In the genomic region with DNA sequence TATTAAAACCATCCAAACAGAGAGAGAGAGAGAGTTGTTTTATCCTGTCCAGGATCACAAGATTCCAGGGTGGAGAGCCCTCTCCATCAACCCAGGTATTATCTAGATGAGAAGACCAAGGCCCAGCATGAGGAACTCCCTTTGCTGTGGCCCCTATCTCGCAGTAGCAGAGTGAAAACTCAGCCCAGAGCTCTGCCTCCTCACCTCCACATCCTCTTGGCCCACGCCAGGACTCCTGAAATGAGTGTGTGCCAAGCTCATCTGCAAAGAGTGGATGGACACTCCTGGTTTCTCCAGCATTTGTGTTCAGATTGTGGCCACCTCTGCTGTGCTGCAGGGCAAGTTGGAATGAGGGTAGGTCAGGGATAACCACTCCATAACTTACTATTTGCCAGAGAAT, we compare ENCODE assay signal across 29 cellular contexts.
"Had no signal": no experiment of that assay in that cellular context is flagged by ENCODE, and none has a peak within 500 bp of the region (broad histone marks: within the 10 kb centered on the region; RNA-seq: fewer than 3 reads in every experiment).

No MANE protein-coding gene starts in this region.

- H3K9me3 ChIP-seq: adrenal gland, body of pancreas, esophagus squamous epithelium had no signal

- H3K4me1 ChIP-seq: esophagus squamous epithelium had no signal

- DNase-seq: activated CD4-positive, alpha-beta T cell treated with anti-CD3 and anti-CD28 coated beads for 48 hours; activated CD4-positive, alpha-beta T cell treated with anti-CD3 and anti-CD28 coated beads, Interleukin-2, amount 50 U/mL, for 1 hour; activated CD4-positive, alpha-beta T cell treated with anti-CD3 and anti-CD28 coated beads, Interleukin-2, amount 50 U/mL, for 48 hours; activated CD4-positive, CD25-positive, alpha-beta regulatory T cell; activated CD4-positive, CD25-positive, alpha-beta regulatory T cell treated with anti-CD3 and anti-CD28 coated beads, Interleukin-2, amount 50 U/mL, for 72 hours; activated CD8-positive, alpha-beta memory T cell treated with anti-CD3 and anti-CD28 coated beads, Interleukin-2, amount 50 U/mL, for 48 hours; activated effector memory CD4-positive, alpha-beta T cell treated with Interleukin-2 at 50 U/mL for 16 hours; activated gamma-delta T cell treated with Interleukin-2 at 50 U/mL for 16 hours; activated naive CD4-positive, alpha-beta T cell treated with anti-CD3 and anti-CD28 coated beads, Interleukin-2, amount 50 U/mL, for 16 hours; activated naive CD4-positive, alpha-beta T cell treated with Interleukin-2 at 50 U/mL for 16 hours; activated T-cell treated with anti-CD3 and anti-CD28 coated beads for 4 hours; activated T-cell treated with anti-CD3 and anti-CD28 coated beads, Interleukin-2, amount 50 U/mL, for 24 hours; adrenal gland; amygdala; aorta; body of pancreas; caudate nucleus; cortex of kidney; dermis blood vessel endothelial cell; effector CD4-positive, alpha-beta T cell; effector memory CD8-positive, alpha-beta T cell; erythroblast; esophagus squamous epithelium; head of caudate nucleus; T-helper 2 cell had no signal

- H3K27me3 ChIP-seq: adrenal gland, body of pancreas, esophagus squamous epithelium had no signal

- H3K36me3 ChIP-seq: adrenal gland, esophagus squamous epithelium had no signal

- H3K4me3 Mint-ChIP-seq: activated naive CD8-positive, alpha-beta T cell; activated T-cell treated with anti-CD3 and anti-CD28 coated beads, Interleukin-2, amount 50 U/mL, for 24 hours; activated T-cell treated with anti-CD3 and anti-CD28 coated beads, Interleukin-2, amount 50 U/mL, for 72 hours; effector memory CD8-positive, alpha-beta T cell had no signal

- H3K27ac ChIP-seq: adrenal gland, body of pancreas, esophagus squamous epithelium had no signal

- FAIRE-seq: colon, frontal cortex had no signal

- H3K27ac Mint-ChIP-seq: activated naive CD8-positive, alpha-beta T cell; activated T-cell treated with anti-CD3 and anti-CD28 coated beads, Interleukin-2, amount 50 U/mL, for 24 hours; activated T-cell treated with anti-CD3 and anti-CD28 coated beads, Interleukin-2, amount 50 U/mL, for 72 hours had no signal

- H3K9me3 Mint-ChIP-seq: activated T-cell treated with anti-CD3 and anti-CD28 coated beads, Interleukin-2, amount 50 U/mL, for 24 hours; effector memory CD8-positive, alpha-beta T cell had no signal

- H3K4me3 ChIP-seq: adrenal gland, body of pancreas, esophagus squamous epithelium had no signal

- H3K27me3 Mint-ChIP-seq: activated naive CD8-positive, alpha-beta T cell; activated T-cell treated with anti-CD3 and anti-CD28 coated beads, Interleukin-2, amount 50 U/mL, for 24 hours; effector memory CD8-positive, alpha-beta T cell had no signal

- ATAC-seq: body of pancreas; effector memory CD8-positive, alpha-beta T cell had no signal

- H3K36me3 Mint-ChIP-seq: activated naive CD8-positive, alpha-beta T cell had no signal
